8 cellular contexts compared by ENCODE assay signal in genomic region chr16:89873109-89873821, GRCh38. TPM values are rescaled to one million over a fixed set of nuclear protein-coding genes. Genes with fewer than 3 reads are reported as not detected.
DNase-seq lines count a peak whose midpoint lies in the region; ATAC-seq and TF ChIP-seq lines count a peak whose summit lies in the region.

A gene with protein sequence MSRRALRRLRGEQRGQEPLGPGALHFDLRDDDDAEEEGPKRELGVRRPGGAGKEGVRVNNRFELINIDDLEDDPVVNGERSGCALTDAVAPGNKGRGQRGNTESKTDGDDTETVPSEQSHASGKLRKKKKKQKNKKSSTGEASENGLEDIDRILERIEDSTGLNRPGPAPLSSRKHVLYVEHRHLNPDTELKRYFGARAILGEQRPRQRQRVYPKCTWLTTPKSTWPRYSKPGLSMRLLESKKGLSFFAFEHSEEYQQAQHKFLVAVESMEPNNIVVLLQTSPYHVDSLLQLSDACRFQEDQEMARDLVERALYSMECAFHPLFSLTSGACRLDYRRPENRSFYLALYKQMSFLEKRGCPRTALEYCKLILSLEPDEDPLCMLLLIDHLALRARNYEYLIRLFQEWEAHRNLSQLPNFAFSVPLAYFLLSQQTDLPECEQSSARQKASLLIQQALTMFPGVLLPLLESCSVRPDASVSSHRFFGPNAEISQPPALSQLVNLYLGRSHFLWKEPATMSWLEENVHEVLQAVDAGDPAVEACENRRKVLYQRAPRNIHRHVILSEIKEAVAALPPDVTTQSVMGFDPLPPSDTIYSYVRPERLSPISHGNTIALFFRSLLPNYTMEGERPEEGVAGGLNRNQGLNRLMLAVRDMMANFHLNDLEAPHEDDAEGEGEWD (plus strand): TSS chr16:89873592. CDS start chr16:89873668, 76 bp downstream.

- H3K27me3 Mint-ChIP-seq in nephron (ENCODE audit: low read depth): no peaks in the 10 kb centered on the region

- peak within 1 kb of the TSS; percentile 75 for H2AFZ ChIP-seq in GM23248

- H3K36me3 ChIP-seq in GM23248 (ENCODE audit: low read depth): peaks cover 14% of the 10 kb centered on the region; the same call in 1 of the 2 replicates

- H3K9me3 Mint-ChIP-seq in nephron: no peaks in the 10 kb centered on the region

- no peak for TF ChIP-seq CTCF in fibroblast of the aortic adventitia (IDR thresholded peaks at IDR 0.05; ENCODE audit: insufficient read depth, low read length)
- TF ChIP-seq CTCF in nephron (IDR thresholded peaks at IDR 0.05; ENCODE audit: unreplicated experiment in 3 of 3): no peak

- ATAC-seq in stimulated activated naive CD8-positive, alpha-beta T cell treated with anti-CD3 and anti-CD28 coated beads, Interleukin-15, Interleukin-2, amounts not matched to agents 100 U/mL and 50 U/mL, for 24 hours: peak; percentile 45

- no peaks in the 10 kb centered on the region for H3K27me3 ChIP-seq in GM23248 (replicated peaks; ENCODE audit: insufficient read depth)

- H3K9ac ChIP-seq in GM23248: peak within 1 kb of the TSS; percentile 99

- no peaks in the 10 kb centered on the region for H3K9me2 ChIP-seq in GM23248 (ENCODE audit: insufficient read depth)

- H4K20me1 ChIP-seq in GM23248 (ENCODE audit: insufficient read depth): peaks cover 14% of the 10 kb centered on the region; the same call in 1 of the 2 replicates

- peak within 1 kb of the TSS; percentile 86 for H3K4me3 ChIP-seq in GM23248
- H3K4me3 ChIP-seq in fibroblast of the aortic adventitia (ENCODE audit: low read depth, low read length): peak within 1 kb of the TSS; percentile 86

- peaks cover 12% of the 10 kb centered on the region for H3K36me3 Mint-ChIP-seq in nephron (ENCODE audit: low read depth)

- peak within 1 kb of the TSS; percentile 93 to 99 (median 99) for H3K27ac Mint-ChIP-seq in nephron

- peak within 1 kb of the TSS; percentile 78 for H3K4me2 ChIP-seq in GM23248 (ENCODE audit: unreplicated experiment)

- in situ Hi-C loops in GM23248 (cut with MboI): no loop called here

- H3K4me3 Mint-ChIP-seq in nephron: peak within 1 kb of the TSS; percentile 93 to 94 (median 93)

- H3K4me1 Mint-ChIP-seq in nephron: peaks cover 9% of the 10 kb centered on the region

- H3K9me3 ChIP-seq in GM23248 (ENCODE audit: low read depth): no peaks in the 10 kb centered on the region

- H3K27ac ChIP-seq in GM23248: peak within 1 kb of the TSS; percentile 100

- peak; percentile 34 for DNase-seq in DMS79 treated with DMSO at 0.1 percent for 48 hours (lab: John Stamatoyannopoulos, UW)
- peak; percentile 91 for DNase-seq in GM23248
- peak; percentile 84 for DNase-seq in LHCN-M2 (ENCODE audit: low read depth)
- peak; percentile 72 for DNase-seq in SHP77 treated with DMSO at 0.1 percent for 48 hours (lab: John Stamatoyannopoulos, UW)
- peak; percentile 79 for DNase-seq in activated effector memory CD4-positive, alpha-beta T cell treated with Interleukin-2 at 50 U/mL for 16 hours
- DNase-seq in fibroblast of the aortic adventitia (ENCODE audit: low read depth): peak; percentile 82
- DNase-seq in stimulated activated naive CD8-positive, alpha-beta T cell treated with anti-CD3 and anti-CD28 coated beads, Interleukin-15, Interleukin-2, amounts not matched to agents 100 U/mL and 50 U/mL, for 24 hours: peak; percentile 92

- peaks cover 12% of the 10 kb centered on the region; the same call in 1 of the 2 replicates for H3K4me1 ChIP-seq in GM23248 (ENCODE audit: insufficient read depth)

- 1 to 2% methylated on average over 35 to 71 of the region's 89 CpGs for WGBS in GM23248 (ENCODE audit: low coverage in 1 of 2, low lambda C conversion rate in 2 of 2, missing lambda C conversion rate in 2 of 2), 2 experiments

- peaks cover 19% of the 10 kb centered on the region for H3F3A ChIP-seq in GM23248 (ENCODE audit: insufficient read depth)

- peaks cover 55% of the 10 kb centered on the region for H3K79me2 ChIP-seq in GM23248 (ENCODE audit: insufficient read depth)

RNA-seq across cellular contexts. Expression of the gene that starts here (rescaled TPM):
- total RNA-seq in GM23248 (2014; rRNA removed; shearing (Covaris generic)): 143 and 166 TPM in 2 replicates
- 162 and 165 TPM in 2 replicates for polyA plus RNA-seq in GM23248 (2016; fragmentation: Nextera tagmentation; extraction: Ambion mirVana)
- 171 and 180 TPM in 2 replicates for total RNA-seq in LHCN-M2 (2014; rRNA removed)
- polyA plus RNA-seq in LHCN-M2 (2012): 214 TPM
- total RNA-seq in fibroblast of the aortic adventitia (ENCODE audit: low replicate concordance): 163 and 417 TPM in 2 replicates

Comparison
In these comparisons a context has a peak if more than half of its experiments do, and no peak if none do; other contexts are left out.
1. Peak in every context shown above with its lines: DNase-seq, ATAC-seq, H3K4me3 ChIP-seq and H3K27ac ChIP-seq.
2. DNase-seq: peak in every context shown above with its lines; median percentile 92 in stimulated activated naive CD8-positive, alpha-beta T cell treated with anti-CD3 and anti-CD28 coated beads, Interleukin-15, Interleukin-2, amounts not matched to agents 100 U/mL and 50 U/mL, for 24 hours; 91 in GM23248; 84 in LHCN-M2; 82 in fibroblast of the aortic adventitia; 79 in activated effector memory CD4-positive, alpha-beta T cell treated with Interleukin-2 at 50 U/mL for 16 hours; 72 in SHP77 treated with DMSO at 0.1 percent for 48 hours; 34 in DMS79 treated with DMSO at 0.1 percent for 48 hours.